Comparison of ENCODE assay signal across 10 cellular contexts in the genomic region with DNA sequence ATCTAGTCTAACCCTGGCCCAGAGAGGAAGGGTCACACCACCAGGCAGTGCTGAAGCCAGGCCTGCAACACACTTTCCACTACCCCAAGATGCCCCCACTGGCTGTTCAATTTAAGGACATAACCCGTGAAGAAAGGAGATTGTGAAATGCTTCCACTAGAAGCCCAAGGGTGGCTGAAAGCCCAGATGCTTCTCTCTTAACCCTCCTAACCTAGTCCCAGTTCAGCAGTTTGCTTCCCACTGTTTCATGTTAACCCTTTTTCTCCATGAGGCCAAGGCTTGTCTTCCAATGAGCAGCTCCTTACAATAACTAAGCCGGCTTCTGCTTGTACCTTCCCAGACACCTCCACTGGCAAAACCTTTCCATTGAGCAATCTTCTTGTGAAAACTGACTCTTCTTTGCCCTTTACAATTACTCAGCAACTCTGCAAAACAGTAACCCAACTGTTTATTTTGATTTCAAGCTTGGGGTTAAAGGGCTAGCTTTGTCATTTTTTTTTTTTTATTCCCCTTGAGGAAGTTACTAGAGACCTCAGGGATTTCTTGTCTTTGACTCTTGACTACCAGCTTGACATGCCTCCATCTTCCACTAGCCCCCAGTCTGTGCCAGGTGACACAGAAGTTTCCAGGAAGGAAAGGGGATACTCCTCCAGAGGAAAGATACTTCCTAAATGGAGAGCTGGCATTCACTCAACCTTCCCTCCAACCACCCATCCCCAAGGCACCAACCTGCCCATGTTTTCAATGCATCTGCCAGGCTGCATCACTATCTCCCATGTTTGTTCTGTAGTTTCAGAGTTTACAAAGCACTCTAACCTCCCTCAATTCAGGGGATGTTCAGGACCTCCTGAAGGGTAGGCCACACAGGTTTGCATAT.
A peak's percentile ranks its signal among the peaks of the same experiment; 100 is the strongest.
DNase-seq lines count a peak whose midpoint lies in the region; ATAC-seq, FAIRE-seq and TF ChIP-seq lines count a peak whose summit lies in the region.
"Had no signal": no experiment of that assay in that cellular context is flagged by ENCODE, and none has a peak within 500 bp of the region (broad histone marks: within the 10 kb centered on the region; RNA-seq: fewer than 3 reads in every experiment).

No MANE protein-coding gene starts in this region.

- H3K27ac ChIP-seq in endothelial cell of umbilical vein (ENCODE audit: insufficient read depth, low read depth, low read length), result no peak overlapping the region

- CTCF ChIA-PET in BJ (lab: Yijun Ruan, JAX) (interaction anchor here (0.6 to 3.5 kb wide), 6 partner anchors 9 to 217 kb away, joined by 3 to 14 read pairs (median 4); partner anchors contain the start of gene BCL6), endothelial cell of umbilical vein (lab: Charles Lee) (interaction anchor here (0.9 kb wide), 1 partner anchor 45 kb away, joined by 3 read pairs; no protein-coding TSS in a partner anchor)

- intact Hi-C loops in endothelial cell of umbilical vein (cut with micrococcal nuclease), result no loop called here
- intact Hi-C loops in natural killer cell (cut with micrococcal nuclease), result no loop called here

- H3K27me3 Mint-ChIP-seq in natural killer cell (ENCODE audit: low read depth in 2 of 2), result no peaks in the 10 kb centered on the region

- no peaks in the 10 kb centered on the region for H3K4me1 ChIP-seq in endothelial cell of umbilical vein (ENCODE audit: control insufficient read depth, extremely low read depth, insufficient read depth, low read length)

- BruUV-seq in endothelial cell of umbilical vein (replicated peaks; lab: Mats Ljungman, UMichigan), result no TSS peak

- peak; percentile 75 for DNase-seq in BJ (ENCODE audit: low read depth)
- DNase-seq in MV-4-11 (lab: John Stamatoyannopoulos, UW), result peak; percentile 91
- DNase-seq in endothelial cell of umbilical vein (ENCODE audit: low read depth, low spot score), result peak; percentile 40
- no peak for DNase-seq in natural killer cell
- DNase-seq in stimulated activated CD4-positive, alpha-beta T cell treated with anti-CD3 and anti-CD28 coated beads, Interleukin-4, amount 100 ng/mL, for 4 hours, result no peak
- no peak for DNase-seq in NCI-H187 treated with DMSO at 0.1 percent for 48 hours (lab: John Stamatoyannopoulos, UW)
- DNase-seq: NCI-H510A; stimulated activated CD4-positive, alpha-beta T cell treated with anti-CD3 and anti-CD28 coated beads, Interleukin-1b, Interleukin-23, amount 100 ng/mL, for 48 hours had no signal

- no peaks in the 10 kb centered on the region for H3K9me3 ChIP-seq in endothelial cell of umbilical vein (replicated peaks; ENCODE audit: control insufficient read depth, insufficient read depth, low read length)

- H3K4me1 Mint-ChIP-seq in natural killer cell, result peaks cover 79 to 85% of the 10 kb centered on the region in 2 donors

- H3K27me3 ChIP-seq in BJ (ENCODE audit: control insufficient read depth, insufficient read depth, low read length), result no peaks in the 10 kb centered on the region
- H3K27me3 ChIP-seq in endothelial cell of umbilical vein (ENCODE audit: control insufficient read depth in 2 of 2, insufficient read depth in 2 of 2, low read length in 2 of 2), result peaks cover 0 to 5% of the 10 kb centered on the region in 2 experiments

- no peak overlapping the region for H2AFZ ChIP-seq in endothelial cell of umbilical vein (ENCODE audit: low read depth, low read length)

- no peak overlapping the region for H3K4me2 ChIP-seq in endothelial cell of umbilical vein (ENCODE audit: insufficient read depth, low read length)

- FAIRE-seq in endothelial cell of umbilical vein (lab: Jason Lieb, UNC), result no peak

- ATAC-seq in natural killer cell, result no peak
- no peak for ATAC-seq in GM19452 (IDR thresholded peaks at IDR 0.05; ENCODE audit: unreplicated experiment)
- ATAC-seq in HG03280 (IDR thresholded peaks at IDR 0.05; ENCODE audit: unreplicated experiment), result no peak

- no peaks in the 10 kb centered on the region for H3K9me3 Mint-ChIP-seq in natural killer cell

- TF ChIP-seq CTCF in BJ (IDR thresholded peaks at IDR 0.05; ENCODE audit: insufficient read depth, low read depth, low read length) (no peak), endothelial cell of umbilical vein (IDR thresholded peaks at IDR 0.05; ENCODE audit: extremely low read depth in 1 of 2, insufficient read depth in 1 of 2, low read depth in 1 of 2, low read length in 2 of 2) (no peak), natural killer cell (IDR thresholded peaks at IDR 0.05) (no peak)

- POLR2A ChIA-PET in BJ (lab: Charles Lee), result interaction anchor here (0.6 to 1.1 kb wide), 3 partner anchors 9 to 208 kb away, joined by 4 to 17 read pairs (median 8); no protein-coding TSS in a partner anchor
- POLR2A ChIA-PET in endothelial cell of umbilical vein (lab: Charles Lee), result no interaction called here

- no peak overlapping the region for H3K9ac ChIP-seq in endothelial cell of umbilical vein (replicated peaks; ENCODE audit: extremely low read depth, insufficient read depth, low read length)

- TF ChIP-seq POLR2A in endothelial cell of umbilical vein (IDR thresholded peaks at IDR 0.05; ENCODE audit: low read depth, low read length), result no peak

- peak overlapping the region; percentile 21 to 31 for H3K27ac Mint-ChIP-seq in natural killer cell

- H3K4me3 ChIP-seq in BJ (ENCODE audit: low read depth, low read length), result no peak overlapping the region
- no peak overlapping the region for H3K4me3 ChIP-seq in endothelial cell of umbilical vein (replicated peaks in 1 of 3; ENCODE audit: insufficient read depth in 1 of 3, low read depth in 1 of 3, low read length in 3 of 3)

- no peaks in the 10 kb centered on the region for H4K20me1 ChIP-seq in endothelial cell of umbilical vein (replicated peaks; ENCODE audit: control insufficient read depth, extremely low read depth, insufficient read depth, low read length)

- H3K9me1 ChIP-seq in endothelial cell of umbilical vein (replicated peaks; ENCODE audit: control insufficient read depth, extremely low read depth, insufficient read depth, low read length), result no peaks in the 10 kb centered on the region

- dilution Hi-C loops in endothelial cell of umbilical vein (cut with MboI; ENCODE audit: extremely low pct_ligation_motif_present, low sequenced_read_pairs), result no loop called here

- H3K36me3 ChIP-seq in BJ (ENCODE audit: control insufficient read depth, insufficient read depth, low read length) (no peaks in the 10 kb centered on the region), endothelial cell of umbilical vein (ENCODE audit: control insufficient read depth in 2 of 2, extremely low read depth in 1 of 2, insufficient read depth in 2 of 2, low read length in 2 of 2) (no peaks in the 10 kb centered on the region)

- H3K4me3 Mint-ChIP-seq in natural killer cell, result no peak overlapping the region

- no peaks in the 10 kb centered on the region for H3K79me2 ChIP-seq in endothelial cell of umbilical vein (ENCODE audit: control insufficient read depth, insufficient read depth, low read length)

- no peaks in the 10 kb centered on the region for H3K36me3 Mint-ChIP-seq in natural killer cell

TF ChIP-seq in endothelial cell of umbilical vein, 7 proteins besides CTCF, POLR2A, EP300 and RAD21:
- TF ChIP-seq POLR2AphosphoS5 (IDR thresholded peaks at IDR 0.05; ENCODE audit: insufficient read depth, low read depth, low read length) (no peak), MYC (IDR thresholded peaks at IDR 0.05; ENCODE audit: low read depth, low read length) (no peak), GATA2 (IDR thresholded peaks at IDR 0.05; ENCODE audit: insufficient read depth, insufficient read length, low read depth, low read length) (no peak), EZH2 (IDR thresholded peaks at IDR 0.05; ENCODE audit: borderline replicate concordance, low read depth, low read length, severe bottlenecking) (no peak), JUN (IDR thresholded peaks at IDR 0.05; ENCODE audit: borderline replicate concordance, insufficient read depth, insufficient read length, low read depth) (no peak), FOS (IDR thresholded peaks at IDR 0.05; ENCODE audit: borderline replicate concordance, insufficient read depth, low read length) (no peak)
- TF ChIP-seq, protein P1, sequence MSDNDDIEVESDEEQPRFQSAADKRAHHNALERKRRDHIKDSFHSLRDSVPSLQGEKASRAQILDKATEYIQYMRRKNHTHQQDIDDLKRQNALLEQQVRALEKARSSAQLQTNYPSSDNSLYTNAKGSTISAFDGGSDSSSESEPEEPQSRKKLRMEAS (IDR thresholded peaks at IDR 0.05; ENCODE audit: insufficient read depth, insufficient read length), result no peak

Comparison
In these comparisons a context has a peak if more than half of its experiments do, and no peak if none do; other contexts are left out.
1. DNase-seq: peak in BJ (single experiment), MV-4-11 (single experiment) and endothelial cell of umbilical vein (single experiment); none in natural killer cell (single experiment), stimulated activated CD4-positive, alpha-beta T cell treated with anti-CD3 and anti-CD28 coated beads, Interleukin-4, amount 100 ng/mL, for 4 hours (0 of 2) and NCI-H187 treated with DMSO at 0.1 percent for 48 hours (single experiment).